In the genomic region with DNA sequence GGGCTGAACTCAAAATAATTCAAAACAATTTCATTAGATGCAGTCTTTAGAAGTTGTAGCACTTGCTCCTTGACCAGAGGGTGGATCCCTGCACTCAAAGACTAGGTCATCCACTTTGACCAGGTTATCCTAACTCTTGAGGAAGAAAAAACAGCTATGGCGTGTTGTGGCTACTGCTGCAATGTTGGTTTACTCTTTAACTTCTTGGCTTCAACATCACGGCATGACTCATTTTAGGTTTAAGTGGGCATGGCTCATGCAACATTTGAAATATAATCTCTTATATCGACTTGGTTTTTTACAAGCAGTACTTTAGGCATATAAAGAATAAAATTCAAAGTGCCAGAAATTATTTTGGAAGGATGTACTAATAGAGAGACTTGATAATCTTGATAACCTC, we compare ENCODE assay signal across 12 cellular contexts. TPM values are rescaled to one million over a fixed set of nuclear protein-coding genes. Genes with fewer than 3 reads are reported as not detected.
DNase-seq lines count a peak whose midpoint lies in the region; ATAC-seq and TF ChIP-seq lines count a peak whose summit lies in the region.
"Had no signal": no experiment of that assay in that cellular context is flagged by ENCODE, and none has a peak within 500 bp of the region (broad histone marks: within the 10 kb centered on the region; RNA-seq: fewer than 3 reads in every experiment).

No MANE protein-coding gene starts in this region.

- peaks cover 3% of the 10 kb centered on the region for H3K27me3 Mint-ChIP-seq in glutamatergic neuron (ENCODE audit: unreplicated experiment)

- no peak overlapping the region for H3K27ac ChIP-seq in A673 (ENCODE audit: low read depth, low read length, poor library complexity, severe bottlenecking)
- H3K27ac ChIP-seq: BLaER1 treated with 17β-estradiol and CSF1 and Interleukin-3, amounts not matched to agents 10 nM and 100 nM had no signal

- DNase-seq in A673 (ENCODE audit: low spot score) (peak; percentile 23), astrocyte of the hippocampus (ENCODE audit: low read depth, low spot score) (peak; percentile 71), left lobe of liver (ENCODE audit: low spot score) (no peak), glutamatergic neuron (no peak)
- no peak for DNase-seq in activated CD8-positive, alpha-beta memory T cell treated with anti-CD3 and anti-CD28 coated beads for 24 hours
- DNase-seq: aorta; NCI-H510A; stimulated activated CD4-positive, alpha-beta T cell treated with anti-CD3 and anti-CD28 coated beads, Interleukin-12 subunit alpha, Interleukin-12 subunit beta, amount 100 ng/mL, for 4 hours had no signal

- no peaks in the 10 kb centered on the region for H3K27me3 ChIP-seq in A673 (replicated peaks; ENCODE audit: insufficient read depth, low read depth, low read length, poor library complexity)
- H3K27me3 ChIP-seq: BLaER1 treated with 17β-estradiol and CSF1 and Interleukin-3, amounts not matched to agents 10 nM and 100 nM had no signal

- no peaks in the 10 kb centered on the region for H3K4me1 ChIP-seq in A673 (ENCODE audit: insufficient read depth, low read length, poor library complexity, severe bottlenecking)
- H3K4me1 ChIP-seq: BLaER1 treated with 17β-estradiol and CSF1 and Interleukin-3, amounts not matched to agents 10 nM and 100 nM had no signal

- H3K9me3 Mint-ChIP-seq in glutamatergic neuron (ENCODE audit: unreplicated experiment) = peaks cover 4% of the 10 kb centered on the region

- H3K9me3 ChIP-seq in A673 (ENCODE audit: low read depth, low read length, poor library complexity, severe bottlenecking) = no peaks in the 10 kb centered on the region
- H3K9me3 ChIP-seq: BLaER1 treated with 17β-estradiol and CSF1 and Interleukin-3, amounts not matched to agents 10 nM and 100 nM had no signal

- ATAC-seq in left lobe of liver = peak; percentile 41
- ATAC-seq in HG02571 (IDR thresholded peaks at IDR 0.05; ENCODE audit: unreplicated experiment) = no peak
- ATAC-seq in HG03097 (IDR thresholded peaks at IDR 0.05; ENCODE audit: low FRiP score, unreplicated experiment) = no peak

- TF ChIP-seq RAD21 in Ishikawa (IDR thresholded peaks at IDR 0.05; ENCODE audit: low read depth) = no peak

- H3K36me3 ChIP-seq in A673 (ENCODE audit: insufficient read depth, low read length, poor library complexity, severe bottlenecking) = no peaks in the 10 kb centered on the region
- H3K36me3 ChIP-seq: BLaER1 treated with 17β-estradiol and CSF1 and Interleukin-3, amounts not matched to agents 10 nM and 100 nM had no signal

- H3K4me3 Mint-ChIP-seq in glutamatergic neuron (ENCODE audit: unreplicated experiment) = no peak overlapping the region

- BruUV-seq in A673 (replicated peaks; lab: Mats Ljungman, UMichigan) = no TSS peak

- TF ChIP-seq CTCF in A673 (conservative IDR thresholded peaks at IDR 0.05; ENCODE audit: low read depth, low read length) (no peak), glutamatergic neuron (IDR thresholded peaks at IDR 0.05; ENCODE audit: partially characterized antibody, unreplicated experiment) (no peak)

- peak; percentile 13; the same call in 1 of the 2 replicates for TF ChIP-seq EP300 in Ishikawa (IDR thresholded peaks at IDR 0.05; ENCODE audit: borderline replicate concordance)

- H3K4me3 ChIP-seq in A673 (ENCODE audit: low read depth, low read length, poor library complexity, severe bottlenecking) = no peak overlapping the region
- H3K4me3 ChIP-seq: BLaER1 treated with 17β-estradiol and CSF1 and Interleukin-3, amounts not matched to agents 10 nM and 100 nM had no signal

- intact Hi-C loops in A673 (cut with micrococcal nuclease; ENCODE audit: unreplicated experiment) = loop anchor here (10.0 kb wide), 1 partner anchor 287 kb away; no protein-coding TSS in a partner anchor

- H3K27ac Mint-ChIP-seq in glutamatergic neuron (ENCODE audit: unreplicated experiment) = no peak overlapping the region

- H3K4me1 Mint-ChIP-seq in glutamatergic neuron (ENCODE audit: low read depth, unreplicated experiment) = no peaks in the 10 kb centered on the region

- CTCF ChIA-PET in A673 (lab: Charles Lee) = interaction anchor here (0.9 kb wide), 1 partner anchor 12 kb away, joined by 11 read pairs; no protein-coding TSS in a partner anchor

- POLR2A ChIA-PET in A673 (lab: Charles Lee; ENCODE audit: low non-redundant PET) = no interaction called here

- no peaks in the 10 kb centered on the region for H3K36me3 Mint-ChIP-seq in glutamatergic neuron (ENCODE audit: unreplicated experiment)

TF ChIP-seq in Ishikawa, 13 proteins besides CTCF, POLR2A, EP300 and RAD21:
- TF ChIP-seq NFIC (IDR thresholded peaks at IDR 0.05) = 0 out of 2 replicates have a peak, but pooled peaks have one; percentile 18
- TF ChIP-seq TAF1 (IDR thresholded peaks at IDR 0.05; ENCODE audit: low read depth) = no peak

RNA-seq across cellular contexts. Expression of gene ANKRD29, which starts 35.4 kb away (rescaled TPM):
- total RNA-seq in A673 (2021) (2.6 and 2.8 TPM in 2 replicates), left lobe of liver (0.33 TPM), glutamatergic neuron (ENCODE audit: unreplicated experiment) (not detected)

RNA-seq across cellular contexts. Expression of gene NPC1, which starts 41.0 kb away (rescaled TPM):
- total RNA-seq in A673 (2021) = 50.5 and 53.0 TPM in 2 replicates
- 13.3 TPM for total RNA-seq in left lobe of liver
- total RNA-seq in glutamatergic neuron (ENCODE audit: unreplicated experiment) = 44.8 TPM

Comparison
In these comparisons a context has a peak if more than half of its experiments do, and no peak if none do; other contexts are left out.
1. DNase-seq: peak in A673 (single experiment) and astrocyte of the hippocampus (single experiment); none in left lobe of liver (single experiment), glutamatergic neuron (single experiment) and activated CD8-positive, alpha-beta memory T cell treated with anti-CD3 and anti-CD28 coated beads for 24 hours (single experiment).